Comparison of ENCODE assay signal across 37 cellular contexts in genomic region chr10:75480374-75480773, GRCh38. TPM values are rescaled to one million over a fixed set of nuclear protein-coding genes. Genes with fewer than 3 reads are reported as not detected.
"Had no signal": no experiment of that assay in that cellular context is flagged by ENCODE, and none has a peak within 500 bp of the region (broad histone marks: within the 10 kb centered on the region; RNA-seq: fewer than 3 reads in every experiment).

No MANE protein-coding gene starts in this region.

- H3K36me3 ChIP-seq: MG63 had no signal

- H3K4me3 ChIP-seq: MG63 had no signal

- DNase-seq: Karpas-422, Kasumi-1, MG63, MM.1S, MV-4-11, NCI-H1048, NCI-H1092, NCI-H1092 treated with DMSO at 0.1 percent for 48 hours, NCI-H1105, NCI-H1105 treated with DMSO at 0.1 percent for 48 hours, NCI-H1417, NCI-H1417 treated with DMSO at 0.1 percent for 48 hours, NCI-H1436, NCI-H1436 treated with DMSO at 0.1 percent for 48 hours, NCI-H146, NCI-H1694, NCI-H1694 treated with DMSO at 0.1 percent for 48 hours, NCI-H187, NCI-H187 treated with DMSO at 0.1 percent for 48 hours, NCI-H1930, NCI-H2029, NCI-H2029 treated with DMSO at 0.1 percent for 48 hours, NCI-H2081, NCI-H2081 treated with DMSO at 0.1 percent for 48 hours, NCI-H2107, NCI-H2171, NCI-H2171 treated with DMSO at 0.1 percent for 48 hours, NCI-H2227 treated with DMSO at 0.1 percent for 48 hours, NCI-H226, NCI-H345, NCI-H446, NCI-H446 treated with DMSO at 0.1 percent for 48 hours, NCI-H510A, NCI-H510A treated with DMSO at 0.1 percent for 48 hours, NCI-H524 had no signal

- H3K27me3 ChIP-seq: MG63 had no signal

- H3K9me3 ChIP-seq: MG63 had no signal

RNA-seq across cellular contexts. Expression of gene LRMDA, which starts 49.0 kb away (rescaled TPM):
- total RNA-seq: LHCN-M2, MCF 10A had no signal
